ENCODE assay signal across 10 cellular contexts in the genomic region with DNA sequence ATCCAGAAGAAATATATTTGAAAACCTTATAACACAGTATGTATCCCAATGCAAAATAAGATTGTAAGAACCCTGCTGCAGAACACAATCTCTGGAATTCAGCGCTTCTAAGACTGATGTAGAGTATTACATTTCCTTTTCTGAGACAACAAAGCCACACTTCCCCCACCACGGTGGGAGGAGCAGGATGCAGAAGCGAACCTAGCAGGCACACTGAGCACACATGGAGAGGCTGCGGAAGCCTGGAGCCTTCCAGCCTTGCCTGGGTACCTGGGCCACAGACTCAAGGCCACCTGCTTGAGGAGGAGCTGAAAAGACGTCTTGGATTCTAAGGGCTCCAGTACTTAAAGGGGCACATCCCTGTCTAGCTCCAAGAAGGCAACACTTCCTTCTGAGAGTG. TPM values are rescaled to one million over a fixed set of nuclear protein-coding genes. Genes with fewer than 3 reads are reported as not detected.
DNase-seq lines count a peak whose midpoint lies in the region; ATAC-seq and TF ChIP-seq lines count a peak whose summit lies in the region.
"Had no signal": no experiment of that assay in that cellular context is flagged by ENCODE, and none has a peak within 500 bp of the region (broad histone marks: within the 10 kb centered on the region; RNA-seq: fewer than 3 reads in every experiment).

No MANE protein-coding gene starts in this region.

- no peak for TF ChIP-seq CTCF in Peyer's patch (IDR thresholded peaks at IDR 0.05)
- no peak for TF ChIP-seq CTCF in endodermal cell (conservative IDR thresholded peaks at IDR 0.05)

- H3K9me3 Mint-ChIP-seq in endodermal cell, result no peaks in the 10 kb centered on the region
- H3K9me3 Mint-ChIP-seq in naive thymus-derived CD8-positive, alpha-beta T cell, result no peaks in the 10 kb centered on the region

- H3K4me1 ChIP-seq in BLaER1, result peaks cover 36% of the 10 kb centered on the region
- peaks cover 0 to 38% (median 5%) of the 10 kb centered on the region in 4 donors for H3K4me1 ChIP-seq in Peyer's patch
- peaks cover 4% of the 10 kb centered on the region for H3K4me1 ChIP-seq in endodermal cell (ENCODE audit: control insufficient read depth, insufficient read depth, low read length)

- peaks cover 70% of the 10 kb centered on the region for H3K36me3 ChIP-seq in BLaER1
- H3K36me3 ChIP-seq in Peyer's patch, result peaks cover 0 to 52% (median 0%) of the 10 kb centered on the region in 3 donors
- peaks cover 55% of the 10 kb centered on the region for H3K36me3 ChIP-seq in endodermal cell (ENCODE audit: control insufficient read depth, insufficient read depth, low read length)

- peak in 1 of 2 donors; percentile 51 for ATAC-seq in naive thymus-derived CD8-positive, alpha-beta T cell
- ATAC-seq in GM18867 (IDR thresholded peaks at IDR 0.05; ENCODE audit: unreplicated experiment), result no peak

- in situ Hi-C loops in G401 (cut with HindIII; ENCODE audit: low sequenced_read_pairs), result no loop called here

- peak overlapping the region; percentile 54 for H3K4me2 ChIP-seq in BLaER1

- H3K4me1 Mint-ChIP-seq in endodermal cell, result peaks cover 22% of the 10 kb centered on the region
- peaks cover 11 to 34% (median 29%) of the 10 kb centered on the region in 4 donors for H3K4me1 Mint-ChIP-seq in naive thymus-derived CD8-positive, alpha-beta T cell

- no peak overlapping the region for H3K4me3 Mint-ChIP-seq in endodermal cell
- peak overlapping the region in 6 of 10 donors; percentile 9 to 57 (median 26) for H3K4me3 Mint-ChIP-seq in naive thymus-derived CD8-positive, alpha-beta T cell

- DNase-seq in Peyer's patch, result no peak
- DNase-seq in endodermal cell, result peak; percentile 89
- no peak for DNase-seq in naive thymus-derived CD8-positive, alpha-beta T cell
- no peak for DNase-seq in G401 (ENCODE audit: low spot score)
- no peak for DNase-seq in DMS153 treated with DMSO at 0.1 percent for 48 hours (lab: John Stamatoyannopoulos, UW; ENCODE audit: unreplicated experiment)
- no peak for DNase-seq in RPMI8226
- DNase-seq: activated T-cell treated with anti-CD3 and anti-CD28 coated beads for 4 hours, DMS53 had no signal

- POLR2A ChIA-PET in naive thymus-derived CD8-positive, alpha-beta T cell (lab: Charles Lee), result no interaction called here

- peaks cover 5% of the 10 kb centered on the region; the same call in 1 of the 2 replicates for H4K20me1 ChIP-seq in BLaER1

- H3K27me3 ChIP-seq in BLaER1 (no peaks in the 10 kb centered on the region), Peyer's patch (no peaks in the 10 kb centered on the region), endodermal cell (ENCODE audit: control insufficient read depth, insufficient read depth, low read length, poor library complexity, severe bottlenecking) (no peaks in the 10 kb centered on the region)

- H3K27ac Mint-ChIP-seq in endodermal cell, result peak overlapping the region; percentile 61
- peak overlapping the region; percentile 63 to 90 (median 84) for H3K27ac Mint-ChIP-seq in naive thymus-derived CD8-positive, alpha-beta T cell

- H3K9ac ChIP-seq in BLaER1, result no peak overlapping the region
- no peak overlapping the region for H3K9ac ChIP-seq in endodermal cell (ENCODE audit: extremely low read depth, low read length, poor library complexity, severe bottlenecking)

- TF ChIP-seq POLR2A in Peyer's patch (IDR thresholded peaks at IDR 0.05), result no peak

- no peaks in the 10 kb centered on the region for H3K27me3 Mint-ChIP-seq in endodermal cell (ENCODE audit: insufficient read depth)
- no peaks in the 10 kb centered on the region for H3K27me3 Mint-ChIP-seq in naive thymus-derived CD8-positive, alpha-beta T cell

- H3K27ac ChIP-seq in BLaER1 (peak overlapping the region; percentile 46; the same call in 1 of the 2 replicates), Peyer's patch (peak overlapping the region in 3 of 4 donors; percentile 10 to 74 (median 37)), endodermal cell (ENCODE audit: low read depth, low read length) (no peak overlapping the region)

- H3K36me3 Mint-ChIP-seq in endodermal cell (ENCODE audit: low read depth), result peaks cover 29% of the 10 kb centered on the region
- peaks cover 4 to 71% (median 11%) of the 10 kb centered on the region in 3 donors for H3K36me3 Mint-ChIP-seq in naive thymus-derived CD8-positive, alpha-beta T cell

- H3K4me3 ChIP-seq in BLaER1 (no peak overlapping the region), Peyer's patch (no peak overlapping the region), endodermal cell (ENCODE audit: low read length) (no peak overlapping the region)

- H3K9me3 ChIP-seq in BLaER1 (no peaks in the 10 kb centered on the region), Peyer's patch (no peaks in the 10 kb centered on the region), endodermal cell (ENCODE audit: control insufficient read depth, low read length) (no peaks in the 10 kb centered on the region)

- 6 to 17% methylated on average over 3 to 5 of the region's 5 CpGs for WGBS in endodermal cell (ENCODE audit: insufficient coverage in 1 of 2, insufficient read length in 1 of 2), 2 experiments

RNA-seq across cellular contexts. Expression of a gene that starts 46.4 kb away (rescaled TPM):
- total RNA-seq in Peyer's patch (100 to 1,000 TPM in 1 of 4 donors, 10 to 100 TPM in 3; 23.9 to 120 (median 36.3) TPM), endodermal cell (10 to 100 TPM; 26.1 to 31.9 TPM)
- polyA plus RNA-seq in endodermal cell (2013, experiment 1 of 2), result 19.2 TPM
- polyA plus RNA-seq in endodermal cell (2013, experiment 2 of 2), result 16.8 TPM
- 10 to 100 TPM; 36.8 to 39.1 TPM for total RNA-seq in naive thymus-derived CD8-positive, alpha-beta T cell
- polyA plus RNA-seq in naive thymus-derived CD8-positive, alpha-beta T cell, result 10 to 100 TPM in 1 of 3 donors, 1 to 10 TPM in 2; 6.7 to 11.1 (median 8.6) TPM
- 12.9 and 38.3 TPM in 2 replicates for total RNA-seq in G401 (2014; rRNA removed; shearing (Covaris generic))

RNA-seq across cellular contexts. Expression of a gene that starts 49.7 kb away (rescaled TPM):
- total RNA-seq in Peyer's patch (100 to 1,000 TPM in 1 of 4 donors, 10 to 100 TPM in 3; 55.0 to 107 (median 79.8) TPM), endodermal cell (10 to 100 TPM; 27.0 to 27.9 TPM)
- polyA plus RNA-seq in endodermal cell (2013, experiment 1 of 2), result 20.5 TPM
- 20.9 TPM for polyA plus RNA-seq in endodermal cell (2013, experiment 2 of 2)
- total RNA-seq in naive thymus-derived CD8-positive, alpha-beta T cell, result 100 to 1,000 TPM in 1 of 2 experiments, 10 to 100 TPM in 1; 99.0 to 102 TPM
- 10 to 100 TPM; 54.9 to 67.4 (median 57.6) TPM for polyA plus RNA-seq in naive thymus-derived CD8-positive, alpha-beta T cell
- total RNA-seq in G401 (2014; rRNA removed; shearing (Covaris generic)), result 11.4 and 21.1 TPM in 2 replicates

RNA-seq across cellular contexts. Expression of a gene that starts 52.7 kb away (rescaled TPM):
- total RNA-seq in Peyer's patch (100 to 1,000 TPM in 1 of 4 donors, 10 to 100 TPM in 3; 81.3 to 124 (median 92.1) TPM), endodermal cell (10 to 100 TPM; 33.2 to 44.6 TPM)
- polyA plus RNA-seq in endodermal cell (2013, experiment 1 of 2), result 24.0 TPM
- polyA plus RNA-seq in endodermal cell (2013, experiment 2 of 2), result 23.1 TPM
- 10 to 100 TPM; 56.8 to 61.7 TPM for total RNA-seq in naive thymus-derived CD8-positive, alpha-beta T cell
- 10 to 100 TPM; 37.0 to 45.9 (median 40.1) TPM for polyA plus RNA-seq in naive thymus-derived CD8-positive, alpha-beta T cell
- 17.1 and 38.2 TPM in 2 replicates for total RNA-seq in G401 (2014; rRNA removed; shearing (Covaris generic))
